8 cellular contexts compared by ENCODE assay signal in the genomic region with DNA sequence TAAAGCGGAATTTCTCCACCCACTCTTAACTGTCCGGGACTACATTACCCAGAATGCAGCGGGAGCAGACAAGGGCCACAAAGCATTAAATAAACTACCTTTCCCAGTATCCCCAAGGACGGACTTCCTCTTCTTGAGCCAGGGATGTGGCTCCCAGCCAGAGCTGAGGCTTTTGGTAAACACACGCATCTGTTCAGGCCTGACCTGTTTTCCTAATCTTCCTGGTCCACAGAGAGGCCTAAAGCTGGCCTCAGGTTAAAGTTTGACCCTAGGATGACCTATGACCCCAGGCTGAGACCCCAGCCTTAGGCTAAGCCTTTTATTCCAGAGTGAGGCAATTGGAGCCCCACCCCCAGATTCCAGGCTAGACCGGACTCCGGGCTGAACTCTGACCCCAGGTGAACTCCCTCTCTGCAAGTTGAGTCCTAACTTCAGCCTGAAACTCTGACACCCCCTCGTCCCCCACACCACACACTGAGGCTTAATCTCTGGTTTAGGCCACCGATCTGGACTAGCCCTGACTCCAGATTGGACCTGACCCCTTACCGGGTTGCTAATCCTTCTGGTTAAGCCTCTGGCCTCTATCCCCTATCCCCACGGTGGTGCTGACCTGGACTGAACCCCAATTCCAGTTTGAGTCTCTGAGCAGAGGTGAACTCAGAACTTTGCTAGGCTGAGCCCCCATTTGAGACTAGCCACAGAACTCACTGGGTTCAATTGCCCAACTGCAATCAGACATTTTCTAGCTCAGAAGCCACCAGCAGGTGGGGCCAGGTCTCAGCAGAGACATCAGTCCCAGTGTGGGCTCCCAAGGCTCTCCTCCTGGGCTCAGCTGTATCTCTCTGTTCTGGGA. TPM values are rescaled to one million over a fixed set of nuclear protein-coding genes. Genes with fewer than 3 reads are reported as not detected.
DNase-seq lines count a peak whose midpoint lies in the region; ATAC-seq and TF ChIP-seq lines count a peak whose summit lies in the region.

No MANE protein-coding gene starts in this region.

- intact Hi-C loops in CD14-positive monocyte (cut with micrococcal nuclease) (loop anchor here (2.0 to 5.0 kb wide), 5 partner anchors 35 to 311 kb away; partner anchors contain the start of gene VAV1 (in 1 of the 2)), lower leg skin (cut with DNase I; ENCODE audit: low total_unique reads) (no loop called here)

- ATAC-seq in GM21576 (IDR thresholded peaks at IDR 0.05; ENCODE audit: unreplicated experiment), result peak; percentile 1
- ATAC-seq in GM21390 (IDR thresholded peaks at IDR 0.05; ENCODE audit: unreplicated experiment), result no peak

- H3K9me3 Mint-ChIP-seq in CD14-positive monocyte, result no peaks in the 10 kb centered on the region

- H3K4me1 Mint-ChIP-seq in CD14-positive monocyte, result peaks cover 48% of the 10 kb centered on the region

- H3K4me3 Mint-ChIP-seq in CD14-positive monocyte, result peak overlapping the region; percentile 90 to 95

- TF ChIP-seq POLR2A in lower leg skin (IDR thresholded peaks at IDR 0.05), result no peak

- H3K27ac ChIP-seq in coronary artery, result peak overlapping the region; percentile 81 to 97

- H3K27me3 Mint-ChIP-seq in CD14-positive monocyte (ENCODE audit: low read depth in 3 of 3), result peaks cover 8 to 23% (median 22%) of the 10 kb centered on the region in 3 donors

- H3K4me3 ChIP-seq in coronary artery, result peak overlapping the region; percentile 92
- H3K4me3 ChIP-seq in lower leg skin (ENCODE audit: low read depth, poor library complexity, severe bottlenecking), result no peak overlapping the region

- no peak for DNase-seq in CD14-positive monocyte (ENCODE audit: low spot score)
- DNase-seq in NCI-H510A treated with DMSO at 0.1 percent for 48 hours (lab: John Stamatoyannopoulos, UW), result peak; percentile 53
- peak; percentile 77 to 79 for DNase-seq in activated CD4-positive, alpha-beta T cell treated with anti-CD3 and anti-CD28 coated beads for 4 hours
- peak; percentile 89 for DNase-seq in coronary artery (ENCODE audit: low spot score)
- DNase-seq in lower leg skin (ENCODE audit: low spot score in 2 of 2), result peak; percentile 83 to 98
- DNase-seq in stimulated activated CD4-positive, alpha-beta T cell treated with anti-CD3 and anti-CD28 coated beads, Interleukin-4, amount 100 ng/mL, for 48 hours (ENCODE audit: low read depth in 2 of 2), result peak; percentile 58 to 79

- H3K36me3 Mint-ChIP-seq in CD14-positive monocyte, result peaks cover 22 to 23% of the 10 kb centered on the region in 2 donors

- WGBS in lower leg skin, 2 donors, result 10 to 18% methylated on average over 11 of the region's 11 CpGs

- peak overlapping the region; percentile 89 to 97 (median 94) for H3K27ac Mint-ChIP-seq in CD14-positive monocyte

- TF ChIP-seq CTCF in CD14-positive monocyte (IDR thresholded peaks at IDR 0.05), result peak; percentile 76
- TF ChIP-seq CTCF in coronary artery (IDR thresholded peaks at IDR 0.05), result no peak
- peak in 1 of 3 donors; percentile 58 for TF ChIP-seq CTCF in lower leg skin (IDR thresholded peaks at IDR 0.05)

RNA-seq across cellular contexts. Expression of gene GPR108, which starts 0.7 kb away (rescaled TPM):
- 100 to 1,000 TPM; 129 to 147 TPM for polyA plus RNA-seq in CD14-positive monocyte
- 10 to 100 TPM; 57.1 to 80.0 (median 66.9) TPM for total RNA-seq in lower leg skin

RNA-seq across cellular contexts. Expression of gene TRIP10, which starts 1.4 kb away (rescaled TPM):
- 1 to 10 TPM; 1.5 to 1.9 TPM for polyA plus RNA-seq in CD14-positive monocyte
- total RNA-seq in lower leg skin, result 10 to 100 TPM; 41.2 to 60.2 (median 46.5) TPM

RNA-seq across cellular contexts. Expression of gene C3, which starts 17.6 kb away (rescaled TPM):
- polyA plus RNA-seq in CD14-positive monocyte, result 1 to 10 TPM; 2.4 to 3.2 TPM
- total RNA-seq in lower leg skin, result 100 to 1,000 TPM in 1 of 4 donors, 10 to 100 TPM in 3; 28.8 to 155 (median 79.6) TPM

RNA-seq across cellular contexts. Expression of gene SH2D3A, which starts 29.1 kb away (rescaled TPM):
- polyA plus RNA-seq in CD14-positive monocyte, result not detected
- 100 to 1,000 TPM in 1 of 4 donors, 10 to 100 TPM in 3; 53.0 to 142 (median 62.3) TPM for total RNA-seq in lower leg skin

RNA-seq across cellular contexts. Expression of gene VAV1, which starts 34.4 kb away (rescaled TPM):
- polyA plus RNA-seq in CD14-positive monocyte, result 10 to 100 TPM; 21.3 to 30.2 TPM
- total RNA-seq in lower leg skin, result 1 to 10 TPM; 1.0 to 2.0 (median 1.4) TPM
